22 cellular contexts compared by ENCODE assay signal in genomic region chr14:54589843-54590242, GRCh38. TPM values are rescaled to one million over a fixed set of nuclear protein-coding genes. Genes with fewer than 3 reads are reported as not detected.
A peak's percentile ranks its signal among the peaks of the same experiment; 100 is the strongest.
DNase-seq lines count a peak whose midpoint lies in the region; ATAC-seq, FAIRE-seq and TF ChIP-seq lines count a peak whose summit lies in the region.
"Had no signal": no experiment of that assay in that cellular context is flagged by ENCODE, and none has a peak within 500 bp of the region (broad histone marks: within the 10 kb centered on the region; RNA-seq: fewer than 3 reads in every experiment).

No MANE protein-coding gene starts in this region.

- CTCF ChIA-PET in PC-9 (lab: Charles Lee), result no interaction called here

- H3K9me2 ChIP-seq in PC-9 (ENCODE audit: insufficient read depth) (no peaks in the 10 kb centered on the region), hepatocyte (replicated peaks; ENCODE audit: insufficient read depth) (no peaks in the 10 kb centered on the region)

- H3K4me1 Mint-ChIP-seq in astrocyte (ENCODE audit: low read depth, unreplicated experiment), result peaks cover 58% of the 10 kb centered on the region

- H3K36me3 ChIP-seq in astrocyte (ENCODE audit: insufficient read depth, low read length) (no peaks in the 10 kb centered on the region), psoas muscle (ENCODE audit: insufficient read depth in 1 of 2, low read depth in 1 of 2) (no peaks in the 10 kb centered on the region), PC-9 (ENCODE audit: low read depth) (peaks cover 7% of the 10 kb centered on the region; the same call in 1 of the 2 replicates), breast epithelium (no peaks in the 10 kb centered on the region), hepatocyte (replicated peaks; ENCODE audit: insufficient read depth, low read depth) (no peaks in the 10 kb centered on the region)

- no peaks in the 10 kb centered on the region for H3K27me3 ChIP-seq in astrocyte (ENCODE audit: insufficient read depth, low read length)
- no peaks in the 10 kb centered on the region for H3K27me3 ChIP-seq in psoas muscle (ENCODE audit: insufficient read depth in 3 of 3, low read length in 2 of 3)
- H3K27me3 ChIP-seq in PC-9 (ENCODE audit: insufficient read depth, low read depth), result no peaks in the 10 kb centered on the region
- H3K27me3 ChIP-seq in breast epithelium, result no peaks in the 10 kb centered on the region
- no peaks in the 10 kb centered on the region for H3K27me3 ChIP-seq in hepatocyte
- H3K27me3 ChIP-seq: BLaER1 treated with 17β-estradiol and CSF1 and Interleukin-3, amounts not matched to agents 10 nM and 100 nM had no signal

- BruUV-seq in PC-9 (replicated peaks; lab: Mats Ljungman, UMichigan), result no TSS peak

- peaks cover 8% of the 10 kb centered on the region; the same call in 1 of the 2 replicates for H3F3A ChIP-seq in PC-9 (ENCODE audit: insufficient read depth, low read depth)

- no peaks in the 10 kb centered on the region for H3K27me3 Mint-ChIP-seq in astrocyte (ENCODE audit: low read depth, unreplicated experiment)

- H3K4me2 ChIP-seq in astrocyte (ENCODE audit: low read length) (no peak overlapping the region), PC-9 (no peak overlapping the region), hepatocyte (no peak overlapping the region)

- H3K4me1 ChIP-seq in astrocyte (ENCODE audit: insufficient read depth, low read length), result peaks cover 35% of the 10 kb centered on the region
- peaks cover 57% of the 10 kb centered on the region for H3K4me1 ChIP-seq in psoas muscle
- peaks cover 26% of the 10 kb centered on the region for H3K4me1 ChIP-seq in PC-9 (replicated peaks; ENCODE audit: insufficient read depth)
- no peaks in the 10 kb centered on the region for H3K4me1 ChIP-seq in breast epithelium
- no peaks in the 10 kb centered on the region for H3K4me1 ChIP-seq in hepatocyte (ENCODE audit: insufficient read depth)

- no peak for TF ChIP-seq POLR2A in breast epithelium (IDR thresholded peaks at IDR 0.05)

- peak overlapping the region; percentile 84 for H3K27ac Mint-ChIP-seq in astrocyte (ENCODE audit: unreplicated experiment)
- H3K27ac Mint-ChIP-seq: CD8-positive, alpha-beta memory T cell had no signal

- H3K9ac ChIP-seq in astrocyte (ENCODE audit: low read length), result no peak overlapping the region
- H3K9ac ChIP-seq: BLaER1 treated with 17β-estradiol and CSF1 and Interleukin-3, amounts not matched to agents 10 nM and 100 nM had no signal

- no peak overlapping the region for H3K4me3 Mint-ChIP-seq in astrocyte (ENCODE audit: unreplicated experiment)
- H3K4me3 Mint-ChIP-seq: CD8-positive, alpha-beta memory T cell had no signal

- ATAC-seq in psoas muscle, result peak in 3 of 4 donors; percentile 40 to 69 (median 52)
- ATAC-seq: GM12878, HCT116, K562, Panc1 had no signal

- peak; percentile 54 for DNase-seq in AG10803 (ENCODE audit: low read depth)
- peak; percentile 64 for DNase-seq in LHCN-M2 (ENCODE audit: low read depth)
- DNase-seq in astrocyte (ENCODE audit: low read depth), result no peak
- DNase-seq in psoas muscle, result no peak
- no peak for DNase-seq in PC-9
- DNase-seq in stimulated activated CD4-positive, alpha-beta T cell treated with anti-CD3 and anti-CD28 coated beads, Interleukin-4, amount 100 ng/mL, for 1 hour, result no peak
- no peak for DNase-seq in breast epithelium (ENCODE audit: low spot score in 2 of 2)
- no peak for DNase-seq in hepatocyte (ENCODE audit: low spot score)
- DNase-seq: 8988T; CD8-positive, alpha-beta memory T cell; DMS79; GDM1; NCI-H1417 treated with DMSO at 0.1 percent for 48 hours; NCI-H1930; NCI-H2171 treated with DMSO at 0.1 percent for 48 hours; NCI-H510A had no signal

- H4K20me1 ChIP-seq in astrocyte (ENCODE audit: insufficient read depth, low read length) (peaks cover 34% of the 10 kb centered on the region), PC-9 (ENCODE audit: insufficient read depth) (peaks cover 2% of the 10 kb centered on the region; the same call in 1 of the 2 replicates), hepatocyte (ENCODE audit: insufficient read depth, poor library complexity, severe bottlenecking) (no peaks in the 10 kb centered on the region)

- FAIRE-seq in astrocyte (lab: Jason Lieb, UNC), result peak; percentile 56
- FAIRE-seq: D721Med, GM12878, K562 had no signal

- H3K9me3 ChIP-seq in astrocyte (ENCODE audit: insufficient read depth, low read depth, low read length) (no peaks in the 10 kb centered on the region), psoas muscle (no peaks in the 10 kb centered on the region), PC-9 (ENCODE audit: insufficient read depth, low read depth) (no peaks in the 10 kb centered on the region), breast epithelium (no peaks in the 10 kb centered on the region), hepatocyte (ENCODE audit: low read depth) (no peaks in the 10 kb centered on the region)

- H3K27ac ChIP-seq in astrocyte (ENCODE audit: low read depth, low read length), result no peak overlapping the region
- H3K27ac ChIP-seq in psoas muscle, result no peak overlapping the region
- H3K27ac ChIP-seq in PC-9, result no peak overlapping the region
- H3K27ac ChIP-seq in breast epithelium, result no peak overlapping the region
- no peak overlapping the region for H3K27ac ChIP-seq in hepatocyte
- H3K27ac ChIP-seq: BLaER1 treated with 17β-estradiol and CSF1 and Interleukin-3, amounts not matched to agents 10 nM and 100 nM had no signal

- H3K4me3 ChIP-seq in AG10803 (ENCODE audit: low read length), result no peak overlapping the region
- H3K4me3 ChIP-seq in astrocyte (ENCODE audit: insufficient read depth, low read depth, low read length), result no peak overlapping the region
- no peak overlapping the region for H3K4me3 ChIP-seq in psoas muscle
- H3K4me3 ChIP-seq in PC-9, result no peak overlapping the region
- H3K4me3 ChIP-seq in breast epithelium, result no peak overlapping the region
- H3K4me3 ChIP-seq in hepatocyte, result no peak overlapping the region
- H3K4me3 ChIP-seq: BLaER1 treated with 17β-estradiol and CSF1 and Interleukin-3, amounts not matched to agents 10 nM and 100 nM; GM12878; K562 had no signal

- H3K36me3 Mint-ChIP-seq in astrocyte (ENCODE audit: low read depth, unreplicated experiment), result peaks cover 20% of the 10 kb centered on the region
- H3K36me3 Mint-ChIP-seq: CD8-positive, alpha-beta memory T cell had no signal

- intact Hi-C loops in psoas muscle (cut with DNase I) (no loop called here), PC-9 (cut with micrococcal nuclease; ENCODE audit: unreplicated experiment) (no loop called here), breast epithelium (cut with DNase I; ENCODE audit: low total_unique reads) (no loop called here)

- 40 to 52% (median 50%) methylated on average over 4 of the region's 4 CpGs for WGBS in psoas muscle, 3 donors
- WGBS in hepatocyte (ENCODE audit: low lambda C conversion rate, missing lambda C conversion rate), result 85% methylated on average over 4 of the region's 4 CpGs

- POLR2A ChIA-PET in PC-9 (lab: Charles Lee; ENCODE audit: unreplicated experiment), result interaction anchor here (0.6 kb wide), 1 partner anchor 115 kb away, joined by 4 read pairs; no protein-coding TSS in a partner anchor

- H2AFZ ChIP-seq in astrocyte (ENCODE audit: low read depth, low read length) (no peak overlapping the region), PC-9 (no peak overlapping the region), hepatocyte (no peak overlapping the region)

- peaks cover 2% of the 10 kb centered on the region for H3K9me3 Mint-ChIP-seq in astrocyte (ENCODE audit: unreplicated experiment)
- H3K9me3 Mint-ChIP-seq: CD8-positive, alpha-beta memory T cell had no signal

- TF ChIP-seq CTCF in AG10803 (conservative IDR thresholded peaks at IDR 0.05; ENCODE audit: low read length) (no peak), astrocyte (IDR thresholded peaks at IDR 0.05; ENCODE audit: insufficient read depth, low read depth, low read length) (no peak), psoas muscle (IDR thresholded peaks at IDR 0.05) (no peak), PC-9 (conservative IDR thresholded peaks at IDR 0.05) (no peak), breast epithelium (IDR thresholded peaks at IDR 0.05) (no peak), hepatocyte (IDR thresholded peaks at IDR 0.05; ENCODE audit: poor library complexity) (no peak)

- H3K79me2 ChIP-seq in astrocyte (ENCODE audit: insufficient read depth, low read length) (peaks cover 91% of the 10 kb centered on the region), PC-9 (ENCODE audit: low read depth) (peaks cover 45% of the 10 kb centered on the region), hepatocyte (peaks cover 61% of the 10 kb centered on the region)

RNA-seq across cellular contexts. Expression of gene SAMD4A, which starts 22.9 kb away (rescaled TPM):
- total RNA-seq in LHCN-M2 (2014; rRNA removed) (9.2 and 12.3 TPM in 2 replicates), astrocyte (68.2 and 69.0 TPM in 2 replicates), psoas muscle (100 to 1,000 TPM in 1 of 4 donors, 10 to 100 TPM in 3; 66.7 to 139 (median 76.3) TPM), PC-9 (2021) (18.3 and 20.7 TPM in 2 replicates), breast epithelium (10 to 100 TPM; 28.5 to 44.6 (median 36.2) TPM), hepatocyte (15.7 and 17.9 TPM in 2 replicates)
- polyA plus RNA-seq in LHCN-M2 (2012), result 8.9 TPM
- polyA plus RNA-seq in psoas muscle (10 to 100 TPM in 2 of 3 donors, 1 to 10 TPM in 1; 9.6 to 67.9 (median 22.1) TPM), hepatocyte (10.5 and 11.7 TPM in 2 replicates)
- polyA plus RNA-seq: CD8-positive, alpha-beta memory T cell had no signal

Comparison
In these comparisons a context has a peak if more than half of its experiments do, and no peak if none do; other contexts are left out.
1. DNase-seq: peak in AG10803 (single experiment) and LHCN-M2 (single experiment); none in astrocyte (single experiment), psoas muscle (0 of 2), PC-9 (0 of 2), stimulated activated CD4-positive, alpha-beta T cell treated with anti-CD3 and anti-CD28 coated beads, Interleukin-4, amount 100 ng/mL, for 1 hour (single experiment), breast epithelium (0 of 2) and hepatocyte (single experiment).